8 cellular contexts compared by ENCODE assay signal in the genomic region with DNA sequence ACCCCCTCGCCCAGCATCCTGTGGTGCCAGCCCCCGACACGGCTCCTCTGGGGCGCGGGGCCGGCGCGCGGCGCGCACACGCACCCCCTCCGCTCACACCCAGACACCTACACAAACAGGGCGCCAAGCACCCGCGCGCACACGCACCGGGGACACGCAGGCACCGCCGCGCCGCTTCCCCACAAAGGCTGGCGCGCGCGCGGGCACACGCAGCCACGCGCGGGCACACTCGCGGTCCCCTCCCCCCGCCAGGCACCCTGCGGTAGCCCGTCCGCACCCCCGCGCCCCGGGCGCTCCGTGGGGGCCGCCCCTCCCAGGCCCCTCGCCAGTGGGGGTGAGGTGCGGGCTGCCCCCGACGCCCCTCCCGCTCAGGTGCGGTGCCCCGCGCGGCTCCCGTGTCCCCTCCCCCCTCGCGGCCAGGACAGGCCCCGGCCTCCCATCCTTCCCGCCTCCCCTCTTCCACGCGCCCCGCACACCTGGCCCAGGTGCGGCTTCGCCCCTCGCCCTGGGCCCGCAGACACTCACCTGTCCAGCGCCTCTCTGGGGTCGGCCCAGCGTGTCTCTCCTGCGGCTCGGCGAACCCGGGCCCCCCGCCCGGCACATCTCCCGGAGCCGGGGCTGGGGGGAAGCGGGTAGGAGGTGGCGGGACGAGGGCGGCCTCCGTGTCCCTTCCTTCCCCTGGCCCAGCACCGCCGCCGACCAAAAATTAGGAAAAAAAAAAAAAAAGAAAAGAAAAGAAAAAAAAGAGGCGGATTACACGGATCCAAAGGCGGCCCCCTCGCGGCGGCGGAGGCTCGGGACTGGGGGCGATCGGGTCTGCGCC. TPM values are rescaled to one million over a fixed set of nuclear protein-coding genes. Genes with fewer than 3 reads are reported as not detected.
A peak's percentile ranks its signal among the peaks of the same experiment; 100 is the strongest.
DNase-seq lines count a peak whose midpoint lies in the region; ATAC-seq and TF ChIP-seq lines count a peak whose summit lies in the region.
"Not testable (repeated sequence)": the region's sequence is repeated elsewhere in the genome, so short reads cannot be mapped to it uniquely, and the experiment has no call there.

Gene ADGRL1 (minus strand): TSS at position 710 of the 823 bp plus-strand sequence. CDS start 22,567 bp downstream, outside the sequence.

- H3K27ac ChIP-seq in heart right ventricle (peak within 1 kb of the TSS; percentile 53 to 77 (median 61)), gastrocnemius medialis (peak within 1 kb of the TSS in 2 of 4 donors; percentile 26 to 41), vagina (peak within 1 kb of the TSS; percentile 70)

- H3K4me3 ChIP-seq in GM06990 (replicated peaks; ENCODE audit: low read depth, low read length) (peak within 1 kb of the TSS; percentile 53), heart right ventricle (peak within 1 kb of the TSS; percentile 35 to 67 (median 60)), gastrocnemius medialis (peak within 1 kb of the TSS; percentile 51 to 55 (median 53)), vagina (peak within 1 kb of the TSS; percentile 72 to 79)

- H3K9me3 ChIP-seq in heart right ventricle, gastrocnemius medialis, vagina: not testable (repeated sequence)

- not testable (repeated sequence) for TF ChIP-seq CTCF in GM06990 (IDR thresholded peaks at IDR 0.05; ENCODE audit: insufficient read depth, low read length, poor library complexity, severe bottlenecking); heart right ventricle (IDR thresholded peaks at IDR 0.05); gastrocnemius medialis (IDR thresholded peaks at IDR 0.05 in 4 of 5, conservative IDR thresholded peaks at IDR 0.05 in 1 of 5); vagina (IDR thresholded peaks at IDR 0.05)

- 1% methylated on average over 72 to 93 of the region's 96 CpGs for WGBS in heart right ventricle, 2 donors

- not testable (repeated sequence) for H3K36me3 ChIP-seq in GM06990 (ENCODE audit: control insufficient read depth, insufficient read depth, low read length); heart right ventricle; gastrocnemius medialis; vagina

- not testable (repeated sequence) for TF ChIP-seq POLR2A in gastrocnemius medialis (IDR thresholded peaks at IDR 0.05); vagina (IDR thresholded peaks at IDR 0.05)

- intact Hi-C loops in heart right ventricle (cut with DNase I): loop anchor here in 3 of 10 donors (10.0 kb wide), 3 partner anchors 51 to 199 kb away; no protein-coding TSS in a partner anchor
- intact Hi-C loops in gastrocnemius medialis (cut with DNase I; ENCODE audit: low total_unique reads): not testable (repeated sequence)
- intact Hi-C loops in vagina (cut with DNase I): loop anchor here (10.0 kb wide), 1 partner anchor 209 kb away; the partner anchor contains the start of gene DDX39A

- not testable (repeated sequence) for H3K27me3 ChIP-seq in GM06990 (replicated peaks; ENCODE audit: control insufficient read depth, insufficient read depth, low read length); vagina
- H3K27me3 ChIP-seq in heart right ventricle: peaks cover 0 to 50% (median 14%) of the 10 kb centered on the region in 7 donors
- H3K27me3 ChIP-seq in gastrocnemius medialis: peaks cover 8 to 32% (median 25%) of the 10 kb centered on the region in 3 donors

- not testable (repeated sequence) for ATAC-seq in heart right ventricle, gastrocnemius medialis

- not testable (repeated sequence) for DNase-seq in GM06990 (ENCODE audit: extremely low read depth, insufficient read length); heart right ventricle; mucosa of gallbladder (ENCODE audit: low spot score); gastrocnemius medialis; vagina (ENCODE audit: extremely low spot score in 2 of 2)
- DNase-seq in NCI-H69 (lab: John Stamatoyannopoulos, UW): peak; percentile 66
- DNase-seq in activated CD8-positive, alpha-beta memory T cell treated with anti-CD3 and anti-CD28 coated beads, Interleukin-2, amount 50 U/mL, for 4 hours: peak; percentile 31
- DNase-seq in central memory CD4-positive, alpha-beta T cell: peak; percentile 31

- in situ Hi-C loops in gastrocnemius medialis (cut with MboI; ENCODE audit: low sequenced_read_pairs in 4 of 4): not testable (repeated sequence)

- peaks cover 0 to 31% (median 6%) of the 10 kb centered on the region in 9 donors for H3K4me1 ChIP-seq in heart right ventricle
- H3K4me1 ChIP-seq in gastrocnemius medialis, vagina: not testable (repeated sequence)

RNA-seq across cellular contexts. Expression of gene ADGRL1, which starts in this region (rescaled TPM):
- total RNA-seq in heart right ventricle (10 to 100 TPM in 9 of 10 donors, 1 to 10 TPM in 1; 9.0 to 31.9 (median 13.1) TPM), mucosa of gallbladder (33.2 TPM), gastrocnemius medialis (1 to 10 TPM in 2 of 4 donors, under 1 TPM in 2; 0.76 to 3.5 (median 1.2) TPM), vagina (23.3 TPM)
- 10 to 100 TPM in 1 of 2 donors, 1 to 10 TPM in 1; 5.1 to 12.5 TPM for polyA plus RNA-seq in heart right ventricle
